In the genomic region with DNA sequence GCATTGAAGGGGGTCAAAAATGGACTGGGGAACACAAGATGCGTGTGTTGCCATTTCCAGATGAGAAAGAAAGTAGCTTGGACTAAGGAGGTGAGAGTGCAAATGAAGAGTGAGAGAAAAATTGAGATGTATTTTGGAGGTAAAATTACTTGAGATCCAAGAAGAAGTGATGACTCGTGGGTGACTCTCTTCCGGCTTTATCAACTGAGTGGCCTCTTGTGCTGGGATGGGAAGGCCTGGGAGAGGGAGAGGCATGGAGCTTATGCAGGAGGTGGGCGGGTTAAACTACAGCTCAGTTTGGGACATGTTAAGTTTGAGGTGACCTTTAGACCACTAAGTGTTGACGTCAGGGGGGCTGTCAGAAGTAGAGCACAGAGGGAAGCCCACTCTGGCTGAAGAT, we compare ENCODE assay signal across 21 cellular contexts. TPM values are rescaled to one million over a fixed set of nuclear protein-coding genes. Genes with fewer than 3 reads are reported as not detected.
DNase-seq lines count a peak whose midpoint lies in the region; ATAC-seq and TF ChIP-seq lines count a peak whose summit lies in the region.
"Had no signal": no experiment of that assay in that cellular context is flagged by ENCODE, and none has a peak within 500 bp of the region (broad histone marks: within the 10 kb centered on the region; RNA-seq: fewer than 3 reads in every experiment).

No MANE protein-coding gene starts in this region.

- peak overlapping the region; percentile 78 for H3K27ac Mint-ChIP-seq in HFFc6
- H3K27ac Mint-ChIP-seq in stimulated activated effector memory CD8-positive, alpha-beta T cell treated with anti-CD3 and anti-CD28 coated beads, Interleukin-12 subunit alpha, Interleukin-12 subunit beta, amount 100 ng/mL, for 72 hours, result no peak overlapping the region
- H3K27ac Mint-ChIP-seq: activated naive CD8-positive, alpha-beta T cell treated with anti-CD3 and anti-CD28 coated beads, Interleukin-2, amount 50 U/mL, for 24 hours; activated T-helper 2 cell treated with anti-CD3 and anti-CD28 coated beads, Interferon-gamma antibody, Interleukin-2, Interleukin-4, amounts not matched to agents 10 μg/mL and 5 μg/mL and 100 μg/mL, durations not matched to agents 14 hours and 24 hours and 36 hours; nephron; progenitor cell of endocrine pancreas had no signal

- H3K4me3 ChIP-seq in RWPE2 (ENCODE audit: severe bottlenecking) (no peak overlapping the region), fibroblast of mammary gland (ENCODE audit: control insufficient read depth, low read depth, low read length) (no peak overlapping the region)
- H3K4me3 ChIP-seq: cardiac muscle cell, upper lobe of right lung had no signal

- no peak overlapping the region for H3K27ac ChIP-seq in RWPE2 (ENCODE audit: poor library complexity, severe bottlenecking)
- H3K27ac ChIP-seq: cardiac muscle cell, upper lobe of right lung had no signal

- H3K9me3 Mint-ChIP-seq in HFFc6, result no peaks in the 10 kb centered on the region
- H3K9me3 Mint-ChIP-seq in stimulated activated effector memory CD8-positive, alpha-beta T cell treated with anti-CD3 and anti-CD28 coated beads, Interleukin-12 subunit alpha, Interleukin-12 subunit beta, amount 100 ng/mL, for 72 hours, result no peaks in the 10 kb centered on the region
- H3K9me3 Mint-ChIP-seq: activated naive CD8-positive, alpha-beta T cell treated with anti-CD3 and anti-CD28 coated beads, Interleukin-2, amount 50 U/mL, for 24 hours; activated T-helper 2 cell treated with anti-CD3 and anti-CD28 coated beads, Interferon-gamma antibody, Interleukin-2, Interleukin-4, amounts not matched to agents 10 μg/mL and 5 μg/mL and 100 μg/mL, durations not matched to agents 14 hours and 24 hours and 36 hours had no signal

- H3K27me3 ChIP-seq in RWPE2 (ENCODE audit: insufficient read depth, poor library complexity, severe bottlenecking), result no peaks in the 10 kb centered on the region
- H3K27me3 ChIP-seq: cardiac muscle cell, upper lobe of right lung had no signal

- DNase-seq in HFFc6 (peak; percentile 13), RWPE2 (ENCODE audit: low spot score) (no peak), fibroblast of mammary gland (ENCODE audit: low read depth) (peak; percentile 78), activated gamma-delta T cell (lab: John Stamatoyannopoulos, UW) (no peak), GM13977 (ENCODE audit: low spot score) (no peak)
- DNase-seq in stimulated activated effector memory CD8-positive, alpha-beta T cell treated with anti-CD3 and anti-CD28 coated beads, Interleukin-12 subunit alpha, Interleukin-12 subunit beta, amount 100 ng/mL, for 72 hours (ENCODE audit: low spot score in 2 of 2), result no peak
- DNase-seq: activated CD4-positive, alpha-beta T cell treated with anti-CD3 and anti-CD28 coated beads for 4 hours; activated naive CD8-positive, alpha-beta T cell treated with anti-CD3 and anti-CD28 coated beads, Interleukin-2, amount 50 U/mL, for 24 hours; Caco-2; H7; kidney; NCI-H2029; NCI-H510A; stimulated activated CD4-positive, alpha-beta T cell treated with anti-CD3 and anti-CD28 coated beads, Interleukin-4, amount 100 ng/mL, for 24 hours; upper lobe of right lung had no signal

- H3K9me3 ChIP-seq in RWPE2 (ENCODE audit: severe bottlenecking), result no peaks in the 10 kb centered on the region
- H3K9me3 ChIP-seq: Caco-2, upper lobe of right lung had no signal

- no peaks in the 10 kb centered on the region for H3K36me3 ChIP-seq in RWPE2 (ENCODE audit: low read depth)
- H3K36me3 ChIP-seq: cardiac muscle cell, upper lobe of right lung had no signal

- H3K4me3 Mint-ChIP-seq in HFFc6, result peak overlapping the region; percentile 20; the same call in 1 of the 2 replicates
- H3K4me3 Mint-ChIP-seq in stimulated activated effector memory CD8-positive, alpha-beta T cell treated with anti-CD3 and anti-CD28 coated beads, Interleukin-12 subunit alpha, Interleukin-12 subunit beta, amount 100 ng/mL, for 72 hours, result no peak overlapping the region
- H3K4me3 Mint-ChIP-seq: activated naive CD8-positive, alpha-beta T cell treated with anti-CD3 and anti-CD28 coated beads, Interleukin-2, amount 50 U/mL, for 24 hours; nephron had no signal

- H3K36me3 Mint-ChIP-seq in HFFc6 (ENCODE audit: low read depth), result no peaks in the 10 kb centered on the region
- no peaks in the 10 kb centered on the region for H3K36me3 Mint-ChIP-seq in stimulated activated effector memory CD8-positive, alpha-beta T cell treated with anti-CD3 and anti-CD28 coated beads, Interleukin-12 subunit alpha, Interleukin-12 subunit beta, amount 100 ng/mL, for 72 hours

- ATAC-seq in RWPE2 (ENCODE audit: low read depth) (peak; percentile 49; the same call in 2 of the 3 replicates), HG03432 (IDR thresholded peaks at IDR 0.05; ENCODE audit: unreplicated experiment) (no peak)
- peak; percentile 17 for ATAC-seq in stimulated activated effector memory CD8-positive, alpha-beta T cell treated with anti-CD3 and anti-CD28 coated beads, Interleukin-12 subunit alpha, Interleukin-12 subunit beta, amount 100 ng/mL, for 72 hours
- ATAC-seq: activated naive CD8-positive, alpha-beta T cell treated with anti-CD3 and anti-CD28 coated beads, Interleukin-2, amount 50 U/mL, for 24 hours; upper lobe of right lung had no signal

- in situ Hi-C loops in GM13977 (cut with MboI; ENCODE audit: low pct_unique_long_range_greater_than_20kb, low sequenced_read_pairs, unreplicated experiment), result no loop called here

- peaks cover 2% of the 10 kb centered on the region for H3K27me3 Mint-ChIP-seq in HFFc6 (ENCODE audit: insufficient read depth)
- H3K27me3 Mint-ChIP-seq: progenitor cell of endocrine pancreas had no signal

- peaks cover 4% of the 10 kb centered on the region for H3K4me1 ChIP-seq in RWPE2 (ENCODE audit: insufficient read depth, poor library complexity, severe bottlenecking)
- H3K4me1 ChIP-seq: Caco-2, upper lobe of right lung had no signal

- peaks cover 49% of the 10 kb centered on the region for H3K4me1 Mint-ChIP-seq in HFFc6 (ENCODE audit: low read depth)
- no peaks in the 10 kb centered on the region for H3K4me1 Mint-ChIP-seq in stimulated activated effector memory CD8-positive, alpha-beta T cell treated with anti-CD3 and anti-CD28 coated beads, Interleukin-12 subunit alpha, Interleukin-12 subunit beta, amount 100 ng/mL, for 72 hours
- H3K4me1 Mint-ChIP-seq: activated naive CD8-positive, alpha-beta T cell treated with anti-CD3 and anti-CD28 coated beads, Interleukin-2, amount 50 U/mL, for 24 hours had no signal

- TF ChIP-seq CTCF in HFFc6 (IDR thresholded peaks at IDR 0.05) (no peak), RWPE2 (IDR thresholded peaks at IDR 0.05; ENCODE audit: poor library complexity, severe bottlenecking) (no peak), fibroblast of mammary gland (conservative IDR thresholded peaks at IDR 0.05; ENCODE audit: control insufficient read depth, insufficient read depth, low read depth, low read length) (no peak), GM13977 (IDR thresholded peaks at IDR 0.05; ENCODE audit: extremely low read depth, insufficient read depth, missing control alignments) (no peak)

RNA-seq across cellular contexts. Expression of a gene that starts 34.9 kb away (rescaled TPM):
- not detected for total RNA-seq in HFFc6 (2021; fragmentation: NEBNext Ultra II Directional; extraction: Animal tissue kit (Norgen Biotek cat#: 25700))
- total RNA-seq: activated T-helper 2 cell treated with anti-CD3 and anti-CD28 coated beads, Interferon-gamma antibody, Interleukin-2, Interleukin-4, amounts not matched to agents 10 μg/mL and 5 μg/mL and 100 μg/mL, durations not matched to agents 14 hours and 24 hours and 36 hours had no signal

RNA-seq across cellular contexts. Expression of a gene that starts 54.1 kb away (rescaled TPM):
- total RNA-seq in HFFc6 (2021; fragmentation: NEBNext Ultra II Directional; extraction: Animal tissue kit (Norgen Biotek cat#: 25700)), result not detected
- total RNA-seq: activated T-helper 2 cell treated with anti-CD3 and anti-CD28 coated beads, Interferon-gamma antibody, Interleukin-2, Interleukin-4, amounts not matched to agents 10 μg/mL and 5 μg/mL and 100 μg/mL, durations not matched to agents 14 hours and 24 hours and 36 hours; G401 had no signal

Comparison
In these comparisons a context has a peak if more than half of its experiments do, and no peak if none do; other contexts are left out.
1. DNase-seq: peak in HFFc6 (single experiment) and fibroblast of mammary gland (single experiment); none in RWPE2 (single experiment), stimulated activated effector memory CD8-positive, alpha-beta T cell treated with anti-CD3 and anti-CD28 coated beads, Interleukin-12 subunit alpha, Interleukin-12 subunit beta, amount 100 ng/mL, for 72 hours (0 of 2), activated gamma-delta T cell (single experiment) and GM13977 (single experiment).